Comparison of ENCODE assay signal across 2 cellular contexts in the genomic region with DNA sequence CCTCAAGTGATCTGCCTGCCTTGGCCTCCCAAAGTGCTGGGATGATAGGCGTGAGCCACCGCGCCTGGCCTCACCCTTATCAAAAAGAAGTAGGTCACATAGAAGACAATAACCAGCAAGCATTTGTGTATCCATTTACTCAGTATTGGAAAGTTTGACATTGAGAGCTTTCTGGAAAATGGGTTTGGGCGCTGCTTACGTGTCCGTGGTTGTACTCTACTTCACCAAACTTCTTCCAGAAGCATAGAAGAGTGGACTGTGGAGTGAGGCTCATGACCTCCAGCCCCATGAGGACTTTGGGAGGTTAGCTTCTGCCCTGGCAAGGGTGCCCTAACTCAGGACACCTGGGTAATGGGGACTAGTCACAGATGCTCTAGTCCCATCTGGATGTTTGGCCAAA.
TF ChIP-seq lines count a peak whose summit lies in the region.

No MANE protein-coding gene starts in this region.

TF ChIP-seq in HCT116, 20 proteins besides CTCF, POLR2A, EP300 and RAD21:
- no peak for TF ChIP-seq FOSL1 (IDR thresholded peaks at IDR 0.05; ENCODE audit: low read depth)
- no peak for TF ChIP-seq EZH2phosphoT487 (IDR thresholded peaks at IDR 0.05; ENCODE audit: borderline replicate concordance)
- TF ChIP-seq SP1 (IDR thresholded peaks at IDR 0.05; ENCODE audit: low read depth) = no peak
- TF ChIP-seq ZNF274 (IDR thresholded peaks at IDR 0.05; ENCODE audit: low read depth, low read length) = no peak
- no peak for TF ChIP-seq YY1 (IDR thresholded peaks at IDR 0.05; ENCODE audit: extremely low read depth, insufficient replicate concordance, low read depth, low read length)
- TF ChIP-seq, protein P1, sequence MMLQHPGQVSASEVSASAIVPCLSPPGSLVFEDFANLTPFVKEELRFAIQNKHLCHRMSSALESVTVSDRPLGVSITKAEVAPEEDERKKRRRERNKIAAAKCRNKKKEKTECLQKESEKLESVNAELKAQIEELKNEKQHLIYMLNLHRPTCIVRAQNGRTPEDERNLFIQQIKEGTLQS (IDR thresholded peaks at IDR 0.05) = no peak
- no peak for TF ChIP-seq SIN3A (IDR thresholded peaks at IDR 0.05; ENCODE audit: low read depth)

TF ChIP-seq in liver, 16 proteins besides CTCF, POLR2A, EP300 and RAD21:
- TF ChIP-seq YY1 (IDR thresholded peaks at IDR 0.05) = no peak
- no peak for TF ChIP-seq NR2F2 (IDR thresholded peaks at IDR 0.05)
- TF ChIP-seq, protein P2, sequence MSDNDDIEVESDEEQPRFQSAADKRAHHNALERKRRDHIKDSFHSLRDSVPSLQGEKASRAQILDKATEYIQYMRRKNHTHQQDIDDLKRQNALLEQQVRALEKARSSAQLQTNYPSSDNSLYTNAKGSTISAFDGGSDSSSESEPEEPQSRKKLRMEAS (IDR thresholded peaks at IDR 0.05) = no peak
